Comparison of ENCODE assay signal across 26 cellular contexts in genomic region chr7:32525839-32526238, GRCh38.
"Had no signal": no experiment of that assay in that cellular context is flagged by ENCODE, and none has a peak within 500 bp of the region (broad histone marks: within the 10 kb centered on the region; RNA-seq: fewer than 3 reads in every experiment).

No MANE protein-coding gene starts in this region.

- H3K4me3 Mint-ChIP-seq: activated CD4-positive, alpha-beta memory T cell treated with anti-CD3 and anti-CD28 coated beads, Interleukin-2, amount 10 ng/mL, durations not matched to agents 7 days and 5 days; activated CD4-positive, alpha-beta T cell treated with anti-CD3 and anti-CD28 coated beads for 36 hours; activated naive CD4-positive, alpha-beta T cell treated with anti-CD3 and anti-CD28 coated beads, Interleukin-2, amount 50 U/mL, for 24 hours; brain; T-cell had no signal

- H3K9me3 Mint-ChIP-seq: activated naive CD4-positive, alpha-beta T cell treated with anti-CD3 and anti-CD28 coated beads, Interleukin-2, amount 50 U/mL, for 24 hours; T-cell had no signal

- ATAC-seq: activated CD4-positive, alpha-beta T cell treated with anti-CD3 and anti-CD28 coated beads for 36 hours; Panc1; Right ventricle myocardium inferior; T-cell had no signal

- H3K27me3 ChIP-seq: cardiac muscle cell had no signal

- H3K27ac Mint-ChIP-seq: activated CD4-positive, alpha-beta memory T cell treated with anti-CD3 and anti-CD28 coated beads, Interleukin-2, amount 10 ng/mL, durations not matched to agents 7 days and 5 days; activated CD4-positive, alpha-beta T cell treated with anti-CD3 and anti-CD28 coated beads for 36 hours; brain; T-cell had no signal

- H3K27me3 Mint-ChIP-seq: activated CD4-positive, alpha-beta memory T cell treated with anti-CD3 and anti-CD28 coated beads, Interleukin-2, amount 10 ng/mL, durations not matched to agents 7 days and 5 days; activated CD4-positive, alpha-beta T cell treated with anti-CD3 and anti-CD28 coated beads for 36 hours; activated naive CD4-positive, alpha-beta T cell treated with anti-CD3 and anti-CD28 coated beads, Interleukin-2, amount 50 U/mL, for 24 hours; brain; T-cell had no signal

- H3K27ac ChIP-seq: cardiac muscle cell, SK-N-MC, VCaP had no signal

- H3K4me3 ChIP-seq: cardiac muscle cell, SK-N-MC had no signal

- H3K4me1 Mint-ChIP-seq: activated CD4-positive, alpha-beta memory T cell treated with anti-CD3 and anti-CD28 coated beads, Interleukin-2, amount 10 ng/mL, durations not matched to agents 7 days and 5 days; brain had no signal

- DNase-seq: activated CD4-positive, alpha-beta memory T cell treated with anti-CD3 and anti-CD28 coated beads, Interleukin-2, amount 10 ng/mL, durations not matched to agents 7 days and 5 days; activated CD4-positive, alpha-beta T cell treated with anti-CD3 and anti-CD28 coated beads for 36 hours; activated CD4-positive, alpha-beta T cell treated with anti-CD3 and anti-CD28 coated beads, Interleukin-2, amount 50 U/mL, for 1 hour; activated T-cell treated with anti-CD3 and anti-CD28 coated beads for 4 hours; amygdala; MM.1S; NCI-H1105; NCI-H1436 treated with DMSO at 0.1 percent for 48 hours; NCI-H187 treated with DMSO at 0.1 percent for 48 hours; NCI-H2081 treated with DMSO at 0.1 percent for 48 hours; NCI-H345; NCI-H510A; NCI-H526 treated with DMSO at 0.1 percent for 48 hours; NCI-H82; OCI-M1; RPMI8226; T-cell; T-helper 2 cell; T1000 had no signal
